Comparison of ENCODE assay signal across 17 cellular contexts in the genomic region with DNA sequence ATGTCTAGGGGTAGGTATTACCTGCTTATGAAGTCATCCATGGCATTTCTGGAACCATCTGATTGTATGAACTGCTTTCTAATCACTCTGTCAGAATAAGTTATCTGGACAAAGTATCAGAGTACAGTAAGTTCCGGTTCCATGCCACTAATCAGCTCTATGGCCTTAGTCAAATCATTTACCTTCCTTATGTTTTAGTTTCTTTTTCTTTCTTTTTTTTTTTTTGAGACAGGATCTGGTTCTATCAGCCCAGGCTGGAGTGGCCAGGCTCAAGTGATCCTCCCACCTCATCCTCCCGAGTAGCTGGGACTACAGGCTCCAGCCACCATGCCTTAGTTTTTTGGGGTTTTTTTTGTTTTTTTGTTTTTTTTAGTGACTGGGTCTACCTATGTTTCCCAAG. TPM values are rescaled to one million over a fixed set of nuclear protein-coding genes. Genes with fewer than 3 reads are reported as not detected.
A peak's percentile ranks its signal among the peaks of the same experiment; 100 is the strongest.
DNase-seq lines count a peak whose midpoint lies in the region; ATAC-seq and TF ChIP-seq lines count a peak whose summit lies in the region.
"Had no signal": no experiment of that assay in that cellular context is flagged by ENCODE, and none has a peak within 500 bp of the region (broad histone marks: within the 10 kb centered on the region; RNA-seq: fewer than 3 reads in every experiment).

No MANE protein-coding gene starts in this region.

- H3K4me1 Mint-ChIP-seq in CD14-positive monocyte, result peaks cover 42% of the 10 kb centered on the region
- H3K4me1 Mint-ChIP-seq in activated naive CD8-positive, alpha-beta T cell treated with anti-CD3 and anti-CD28 coated beads, Interleukin-2, amount 50 U/mL, for 24 hours, result peaks cover 41% of the 10 kb centered on the region

- intact Hi-C loops in CD14-positive monocyte (cut with micrococcal nuclease), result no loop called here

- peaks cover 0 to 3% (median 0%) of the 10 kb centered on the region in 7 donors for H3K9me3 Mint-ChIP-seq in CD14-positive monocyte
- no peaks in the 10 kb centered on the region for H3K9me3 Mint-ChIP-seq in activated naive CD8-positive, alpha-beta T cell treated with anti-CD3 and anti-CD28 coated beads, Interleukin-2, amount 50 U/mL, for 24 hours
- H3K9me3 Mint-ChIP-seq: CD4-positive, alpha-beta T cell had no signal

- H3K27ac Mint-ChIP-seq in CD14-positive monocyte, result peak overlapping the region in 5 of 7 donors; percentile 74 to 94 (median 89)
- H3K27ac Mint-ChIP-seq in activated naive CD8-positive, alpha-beta T cell treated with anti-CD3 and anti-CD28 coated beads, Interleukin-2, amount 50 U/mL, for 24 hours, result peak overlapping the region; percentile 18
- H3K27ac Mint-ChIP-seq: CD4-positive, alpha-beta T cell had no signal

- ATAC-seq in GM19324 (IDR thresholded peaks at IDR 0.05; ENCODE audit: low FRiP score, unreplicated experiment) (peak; percentile 44), HG03196 (IDR thresholded peaks at IDR 0.05; ENCODE audit: unreplicated experiment) (peak; percentile 64)
- no peak for ATAC-seq in activated naive CD8-positive, alpha-beta T cell treated with anti-CD3 and anti-CD28 coated beads, Interleukin-2, amount 50 U/mL, for 24 hours

- DNase-seq in CD14-positive monocyte (ENCODE audit: low spot score) (no peak), NCI-H526 treated with DMSO at 0.1 percent for 48 hours (lab: John Stamatoyannopoulos, UW) (no peak), GM10266 (ENCODE audit: extremely low spot score) (no peak), NCI-H2029 (lab: John Stamatoyannopoulos, UW) (no peak), NCI-H146 treated with DMSO at 0.1 percent for 48 hours (lab: John Stamatoyannopoulos, UW; ENCODE audit: unreplicated experiment) (no peak)
- no peak for DNase-seq in activated naive CD8-positive, alpha-beta T cell treated with anti-CD3 and anti-CD28 coated beads, Interleukin-2, amount 50 U/mL, for 24 hours
- DNase-seq: activated T-cell treated with anti-CD3 and anti-CD28 coated beads, Interleukin-2, amount 50 U/mL, for 48 hours; adrenal gland; CD4-positive, alpha-beta T cell; DND-41; head of caudate nucleus; lower lobe of right lung; NCI-H2081; ovary; stimulated activated CD4-positive, alpha-beta T cell treated with anti-CD3 and anti-CD28 coated beads, Interleukin-2, amount 100 ng/mL, for 48 hours had no signal

- H3K36me3 Mint-ChIP-seq in CD14-positive monocyte, result peaks cover 2 to 14% of the 10 kb centered on the region in 2 donors
- H3K36me3 Mint-ChIP-seq in activated naive CD8-positive, alpha-beta T cell treated with anti-CD3 and anti-CD28 coated beads, Interleukin-2, amount 50 U/mL, for 24 hours (ENCODE audit: low read depth), result peaks cover 11% of the 10 kb centered on the region

- peaks cover 0 to 12% (median 0%) of the 10 kb centered on the region in 3 donors for H3K27me3 Mint-ChIP-seq in CD14-positive monocyte (ENCODE audit: low read depth in 3 of 3)
- no peaks in the 10 kb centered on the region for H3K27me3 Mint-ChIP-seq in activated naive CD8-positive, alpha-beta T cell treated with anti-CD3 and anti-CD28 coated beads, Interleukin-2, amount 50 U/mL, for 24 hours
- H3K27me3 Mint-ChIP-seq: CD4-positive, alpha-beta T cell had no signal

- TF ChIP-seq CTCF in CD14-positive monocyte (IDR thresholded peaks at IDR 0.05) (no peak), GM10266 (IDR thresholded peaks at IDR 0.05; ENCODE audit: control insufficient read depth, insufficient read depth, low read depth, missing control alignments) (no peak)

- no peak overlapping the region for H3K4me3 Mint-ChIP-seq in CD14-positive monocyte
- no peak overlapping the region for H3K4me3 Mint-ChIP-seq in activated naive CD8-positive, alpha-beta T cell treated with anti-CD3 and anti-CD28 coated beads, Interleukin-2, amount 50 U/mL, for 24 hours
- H3K4me3 Mint-ChIP-seq: CD4-positive, alpha-beta T cell had no signal

RNA-seq across cellular contexts. Expression of a gene that starts 11.5 kb away (rescaled TPM):
- polyA plus RNA-seq in CD14-positive monocyte, result 1 to 10 TPM; 2.1 to 5.8 TPM
